20 cellular contexts compared by ENCODE assay signal in the genomic region with DNA sequence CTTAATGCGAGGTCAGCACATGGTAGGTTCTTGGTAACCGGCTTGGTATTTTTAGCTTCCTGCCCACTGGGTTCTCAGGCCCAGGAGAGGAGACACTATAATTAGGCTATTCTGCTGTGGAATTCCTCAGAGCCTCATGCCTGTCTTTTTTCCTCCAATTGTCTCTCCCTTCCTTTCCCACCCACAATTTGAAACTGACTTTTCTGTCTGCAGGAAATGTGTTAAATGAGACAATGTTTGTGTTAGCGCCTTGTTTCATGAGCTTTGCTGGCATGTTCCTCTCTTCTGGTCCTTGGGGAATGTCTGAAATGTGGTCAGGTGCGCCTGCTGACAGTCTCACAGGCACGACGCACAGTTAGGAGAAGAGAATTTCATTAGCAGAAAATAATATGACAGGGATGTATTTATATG.
A peak's percentile ranks its signal among the peaks of the same experiment; 100 is the strongest.
DNase-seq lines count a peak whose midpoint lies in the region; ATAC-seq and TF ChIP-seq lines count a peak whose summit lies in the region.
"Had no signal": no experiment of that assay in that cellular context is flagged by ENCODE, and none has a peak within 500 bp of the region (broad histone marks: within the 10 kb centered on the region; RNA-seq: fewer than 3 reads in every experiment).

No MANE protein-coding gene starts in this region.

- 76% methylated on average over 6 of the region's 6 CpGs for WGBS in suprapubic skin
- WGBS in neuronal stem cell (ENCODE audit: extremely low coverage in 2 of 2, insufficient read length in 2 of 2, insufficient replicate concordance in 1 of 2), 2 donors: no CpG with 5 or more reads among the region's 6 CpGs

- H3K9me3 ChIP-seq in SJCRH30 (replicated peaks) (no peaks in the 10 kb centered on the region), suprapubic skin (no peaks in the 10 kb centered on the region), neuronal stem cell (replicated peaks in 1 of 2; ENCODE audit: control insufficient read depth in 2 of 2, insufficient read depth in 1 of 2, low read depth in 1 of 2, low read length in 2 of 2) (no peaks in the 10 kb centered on the region)
- H3K9me3 ChIP-seq: pancreas had no signal

- H3K23ac ChIP-seq in neuronal stem cell (ENCODE audit: low read depth, low read length, poor library complexity): no peak overlapping the region

- no peak overlapping the region for H2BK120ac ChIP-seq in neuronal stem cell (ENCODE audit: low read depth, low read length)

- H2BK12ac ChIP-seq in neuronal stem cell (ENCODE audit: low read length): no peak overlapping the region

- H3K36me3 ChIP-seq in SJCRH30 (no peaks in the 10 kb centered on the region), suprapubic skin (no peaks in the 10 kb centered on the region), neuronal stem cell (replicated peaks in 1 of 2; ENCODE audit: control insufficient read depth in 2 of 2, insufficient read depth in 2 of 2, low read length in 2 of 2) (no peaks in the 10 kb centered on the region)
- H3K36me3 ChIP-seq: pancreas had no signal

- H3K4me3 ChIP-seq in SJCRH30 (no peak overlapping the region), suprapubic skin (no peak overlapping the region), neuronal stem cell (ENCODE audit: low read length in 2 of 2) (no peak overlapping the region)
- H3K4me3 ChIP-seq: coronary artery, pancreas had no signal

- no peak overlapping the region for H2AFZ ChIP-seq in neuronal stem cell (ENCODE audit: low read length)

- H3K27ac ChIP-seq in SJCRH30 (peak overlapping the region; percentile 7; the same call in 1 of the 2 replicates), suprapubic skin (no peak overlapping the region), neuronal stem cell (replicated peaks; ENCODE audit: low read length) (no peak overlapping the region)
- H3K27ac ChIP-seq: HL-60, pancreas had no signal

- H2AK5ac ChIP-seq in neuronal stem cell (ENCODE audit: low read depth, low read length): no peak overlapping the region

- no peak for TF ChIP-seq POLR2A in suprapubic skin (IDR thresholded peaks at IDR 0.05)

- H2BK5ac ChIP-seq in neuronal stem cell (ENCODE audit: low read length): no peak overlapping the region

- H3K4me2 ChIP-seq in neuronal stem cell (ENCODE audit: insufficient read depth, low read length, poor library complexity, severe bottlenecking): no peak overlapping the region

- H3K18ac ChIP-seq in neuronal stem cell (ENCODE audit: low read length): no peak overlapping the region

- no peaks in the 10 kb centered on the region for H3K79me1 ChIP-seq in neuronal stem cell (ENCODE audit: low read depth, low read length)

- no peak overlapping the region for H4K8ac ChIP-seq in neuronal stem cell (ENCODE audit: low read depth, low read length)

- H3K4ac ChIP-seq in neuronal stem cell (ENCODE audit: low read length): no peak overlapping the region

- ATAC-seq in left lobe of liver (peak; percentile 42), HG03520 (IDR thresholded peaks at IDR 0.05; ENCODE audit: unreplicated experiment) (no peak)
- ATAC-seq: pancreas had no signal

- peak; percentile 31 for TF ChIP-seq EP300 in suprapubic skin (IDR thresholded peaks at IDR 0.05)

- TF ChIP-seq CTCF in suprapubic skin (IDR thresholded peaks at IDR 0.05): no peak

- no peak overlapping the region for H3K9ac ChIP-seq in neuronal stem cell (ENCODE audit: low read depth, low read length, poor library complexity)

- no peak overlapping the region for H2BK15ac ChIP-seq in neuronal stem cell (ENCODE audit: low read length)

- DNase-seq in SJCRH30 (peak; percentile 34 to 57), dermis microvascular lymphatic vessel endothelial cell (ENCODE audit: low read depth in 2 of 2) (peak; percentile 87 to 98), left lobe of liver (ENCODE audit: low spot score) (no peak), suprapubic skin (ENCODE audit: low spot score in 2 of 2) (no peak), neuronal stem cell (ENCODE audit: low spot score) (no peak)
- DNase-seq in stimulated activated CD4-positive, alpha-beta T cell treated with anti-CD3 and anti-CD28 coated beads, Interleukin-2, amount 100 ng/mL, for 24 hours: no peak
- DNase-seq: activated CD4-positive, alpha-beta T cell treated with anti-CD3 and anti-CD28 coated beads for 48 hours; amygdala; C1 segment of cervical spinal cord; GF-D8; KBM-7; kidney; NCI-H1092 treated with DMSO at 0.1 percent for 48 hours; NCI-H2107; NCI-H69; pancreas; small intestine had no signal

- H3K14ac ChIP-seq in neuronal stem cell (ENCODE audit: low read length): no peak overlapping the region

- no peak overlapping the region for H4K91ac ChIP-seq in neuronal stem cell (ENCODE audit: low read depth, low read length, poor library complexity)

- no peaks in the 10 kb centered on the region for H3K27me3 ChIP-seq in SJCRH30
- H3K27me3 ChIP-seq in suprapubic skin: no peaks in the 10 kb centered on the region
- H3K27me3 ChIP-seq in neuronal stem cell (ENCODE audit: control insufficient read depth in 3 of 3, insufficient read depth in 3 of 3, low read depth in 1 of 3, low read length in 3 of 3): no peaks in the 10 kb centered on the region
- H3K27me3 ChIP-seq: pancreas had no signal

- H3K4me1 ChIP-seq in SJCRH30: peaks cover 13% of the 10 kb centered on the region; the same call in 1 of the 2 replicates
- peaks cover 26% of the 10 kb centered on the region for H3K4me1 ChIP-seq in suprapubic skin
- peaks cover 4 to 5% of the 10 kb centered on the region in 2 donors for H3K4me1 ChIP-seq in neuronal stem cell (ENCODE audit: control insufficient read depth in 2 of 2, insufficient read depth in 1 of 2, low read depth in 1 of 2, low read length in 2 of 2)

Comparison
In these comparisons a context has a peak if more than half of its experiments do, and no peak if none do; other contexts are left out.
1. DNase-seq: peak in SJCRH30 (2 of 2) and dermis microvascular lymphatic vessel endothelial cell (2 of 2); none in left lobe of liver (single experiment), suprapubic skin (0 of 2), stimulated activated CD4-positive, alpha-beta T cell treated with anti-CD3 and anti-CD28 coated beads, Interleukin-2, amount 100 ng/mL, for 24 hours (0 of 2) and neuronal stem cell (single experiment).